ENCODE assay signal across 1 cellular context in genomic region chr10:113139695-113140094, GRCh38.
TF ChIP-seq lines count a peak whose summit lies in the region.

No MANE protein-coding gene starts in this region.

TF ChIP-seq in GM23338, 12 proteins besides CTCF, POLR2A, EP300 and RAD21 (continued from another document):
- TF ChIP-seq, protein P1, sequence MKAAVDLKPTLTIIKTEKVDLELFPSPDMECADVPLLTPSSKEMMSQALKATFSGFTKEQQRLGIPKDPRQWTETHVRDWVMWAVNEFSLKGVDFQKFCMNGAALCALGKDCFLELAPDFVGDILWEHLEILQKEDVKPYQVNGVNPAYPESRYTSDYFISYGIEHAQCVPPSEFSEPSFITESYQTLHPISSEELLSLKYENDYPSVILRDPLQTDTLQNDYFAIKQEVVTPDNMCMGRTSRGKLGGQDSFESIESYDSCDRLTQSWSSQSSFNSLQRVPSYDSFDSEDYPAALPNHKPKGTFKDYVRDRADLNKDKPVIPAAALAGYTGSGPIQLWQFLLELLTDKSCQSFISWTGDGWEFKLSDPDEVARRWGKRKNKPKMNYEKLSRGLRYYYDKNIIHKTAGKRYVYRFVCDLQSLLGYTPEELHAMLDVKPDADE (IDR thresholded peaks at IDR 0.05) = no peak
- TF ChIP-seq NANOG (IDR thresholded peaks at IDR 0.05; ENCODE audit: borderline replicate concordance) = no peak
- no peak for TF ChIP-seq ZNF114 (CRISPR knock-in tag; IDR thresholded peaks at IDR 0.05)
- TF ChIP-seq STAT1 (IDR thresholded peaks at IDR 0.05; ENCODE audit: unreplicated experiment) = no peak
- no peak for TF ChIP-seq EZH2phosphoT487 (IDR thresholded peaks at IDR 0.05; ENCODE audit: unreplicated experiment)
- TF ChIP-seq, protein P2, sequence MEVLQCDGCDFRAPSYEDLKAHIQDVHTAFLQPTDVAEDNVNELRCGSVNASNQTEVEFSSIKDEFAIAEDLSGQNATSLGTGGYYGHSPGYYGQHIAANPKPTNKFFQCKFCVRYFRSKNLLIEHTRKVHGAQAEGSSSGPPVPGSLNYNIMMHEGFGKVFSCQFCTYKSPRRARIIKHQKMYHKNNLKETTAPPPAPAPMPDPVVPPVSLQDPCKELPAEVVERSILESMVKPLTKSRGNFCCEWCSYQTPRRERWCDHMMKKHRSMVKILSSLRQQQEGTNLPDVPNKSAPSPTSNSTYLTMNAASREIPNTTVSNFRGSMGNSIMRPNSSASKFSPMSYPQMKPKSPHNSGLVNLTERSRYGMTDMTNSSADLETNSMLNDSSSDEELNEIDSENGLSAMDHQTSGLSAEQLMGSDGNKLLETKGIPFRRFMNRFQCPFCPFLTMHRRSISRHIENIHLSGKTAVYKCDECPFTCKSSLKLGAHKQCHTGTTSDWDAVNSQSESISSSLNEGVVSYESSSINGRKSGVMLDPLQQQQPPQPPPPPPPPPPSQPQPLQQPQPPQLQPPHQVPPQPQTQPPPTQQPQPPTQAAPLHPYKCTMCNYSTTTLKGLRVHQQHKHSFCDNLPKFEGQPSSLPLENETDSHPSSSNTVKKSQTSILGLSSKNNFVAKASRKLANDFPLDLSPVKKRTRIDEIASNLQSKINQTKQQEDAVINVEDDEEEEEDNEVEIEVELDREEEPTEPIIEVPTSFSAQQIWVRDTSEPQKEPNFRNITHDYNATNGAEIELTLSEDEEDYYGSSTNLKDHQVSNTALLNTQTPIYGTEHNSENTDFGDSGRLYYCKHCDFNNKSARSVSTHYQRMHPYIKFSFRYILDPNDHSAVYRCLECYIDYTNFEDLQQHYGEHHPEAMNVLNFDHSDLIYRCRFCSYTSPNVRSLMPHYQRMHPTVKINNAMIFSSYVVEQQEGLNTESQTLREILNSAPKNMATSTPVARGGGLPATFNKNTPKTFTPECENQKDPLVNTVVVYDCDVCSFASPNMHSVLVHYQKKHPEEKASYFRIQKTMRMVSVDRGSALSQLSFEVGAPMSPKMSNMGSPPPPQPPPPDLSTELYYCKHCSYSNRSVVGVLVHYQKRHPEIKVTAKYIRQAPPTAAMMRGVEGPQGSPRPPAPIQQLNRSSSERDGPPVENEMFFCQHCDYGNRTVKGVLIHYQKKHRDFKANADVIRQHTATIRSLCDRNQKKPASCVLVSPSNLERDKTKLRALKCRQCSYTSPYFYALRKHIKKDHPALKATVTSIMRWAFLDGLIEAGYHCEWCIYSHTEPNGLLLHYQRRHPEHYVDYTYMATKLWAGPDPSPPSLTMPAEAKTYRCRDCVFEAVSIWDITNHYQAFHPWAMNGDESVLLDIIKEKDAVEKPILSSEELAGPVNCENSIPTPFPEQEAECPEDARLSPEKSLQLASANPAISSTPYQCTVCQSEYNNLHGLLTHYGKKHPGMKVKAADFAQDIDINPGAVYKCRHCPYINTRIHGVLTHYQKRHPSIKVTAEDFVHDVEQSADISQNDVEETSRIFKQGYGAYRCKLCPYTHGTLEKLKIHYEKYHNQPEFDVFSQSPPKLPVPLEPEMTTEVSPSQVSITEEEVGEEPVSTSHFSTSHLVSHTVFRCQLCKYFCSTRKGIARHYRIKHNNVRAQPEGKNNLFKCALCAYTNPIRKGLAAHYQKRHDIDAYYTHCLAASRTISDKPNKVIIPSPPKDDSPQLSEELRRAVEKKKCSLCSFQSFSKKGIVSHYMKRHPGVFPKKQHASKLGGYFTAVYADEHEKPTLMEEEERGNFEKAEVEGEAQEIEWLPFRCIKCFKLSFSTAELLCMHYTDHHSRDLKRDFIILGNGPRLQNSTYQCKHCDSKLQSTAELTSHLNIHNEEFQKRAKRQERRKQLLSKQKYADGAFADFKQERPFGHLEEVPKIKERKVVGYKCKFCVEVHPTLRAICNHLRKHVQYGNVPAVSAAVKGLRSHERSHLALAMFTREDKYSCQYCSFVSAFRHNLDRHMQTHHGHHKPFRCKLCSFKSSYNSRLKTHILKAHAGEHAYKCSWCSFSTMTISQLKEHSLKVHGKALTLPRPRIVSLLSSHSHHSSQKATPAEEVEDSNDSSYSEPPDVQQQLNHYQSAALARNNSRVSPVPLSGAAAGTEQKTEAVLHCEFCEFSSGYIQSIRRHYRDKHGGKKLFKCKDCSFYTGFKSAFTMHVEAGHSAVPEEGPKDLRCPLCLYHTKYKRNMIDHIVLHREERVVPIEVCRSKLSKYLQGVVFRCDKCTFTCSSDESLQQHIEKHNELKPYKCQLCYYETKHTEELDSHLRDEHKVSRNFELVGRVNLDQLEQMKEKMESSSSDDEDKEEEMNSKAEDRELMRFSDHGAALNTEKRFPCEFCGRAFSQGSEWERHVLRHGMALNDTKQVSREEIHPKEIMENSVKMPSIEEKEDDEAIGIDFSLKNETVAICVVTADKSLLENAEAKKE (CRISPR knock-in tag; IDR thresholded peaks at IDR 0.05) = no peak
- no peak for TF ChIP-seq JUNB (IDR thresholded peaks at IDR 0.05; ENCODE audit: unreplicated experiment)
- no peak for TF ChIP-seq POLR2AphosphoS5 (IDR thresholded peaks at IDR 0.05; ENCODE audit: low read depth)
